Comparison of ENCODE assay signal across 21 cellular contexts in the genomic region with DNA sequence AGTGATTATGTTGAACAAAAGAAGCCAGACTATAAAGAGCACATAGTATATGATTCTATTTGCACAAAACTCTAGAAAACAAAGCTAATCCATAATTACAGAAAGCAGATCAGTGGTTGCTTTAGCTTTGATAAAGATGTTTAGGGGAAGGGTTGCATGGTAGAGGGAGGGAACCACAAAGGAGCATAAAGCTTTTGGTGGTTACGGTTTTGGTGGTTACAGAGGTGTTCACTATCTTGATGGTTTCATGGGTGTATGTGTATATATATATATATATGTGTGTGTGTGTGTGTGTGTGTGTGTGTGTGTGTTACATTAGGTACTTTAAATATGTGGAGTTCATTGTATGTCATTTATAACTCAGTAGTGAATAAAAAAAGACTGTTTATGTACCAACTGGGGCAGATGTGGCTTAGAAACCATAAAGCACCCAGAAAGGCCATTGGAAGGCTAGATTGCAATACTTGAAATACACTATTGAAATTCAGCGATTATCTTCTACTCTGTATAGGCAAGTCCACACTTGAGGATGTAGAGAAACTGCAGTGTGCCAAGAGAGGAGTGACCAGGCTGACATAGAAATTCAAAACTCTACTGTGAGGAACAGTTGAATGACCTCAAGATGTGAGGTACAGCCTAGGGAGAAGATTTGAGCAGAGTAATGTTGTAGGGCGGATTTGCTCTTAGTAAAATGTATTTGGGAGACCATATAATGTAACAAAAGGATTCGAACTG.
DNase-seq lines count a peak whose midpoint lies in the region; ATAC-seq, FAIRE-seq and TF ChIP-seq lines count a peak whose summit lies in the region.
"Had no signal": no experiment of that assay in that cellular context is flagged by ENCODE, and none has a peak within 500 bp of the region (broad histone marks: within the 10 kb centered on the region; RNA-seq: fewer than 3 reads in every experiment).

No MANE protein-coding gene starts in this region.

- H4K8ac ChIP-seq in IMR-90 (ENCODE audit: low read depth in 2 of 2, low read length in 2 of 2) = 0 out of 4 replicates have a peak overlapping the region, but pooled peaks of 1 of the 2 experiments have one; percentile 38

- peak overlapping the region; percentile 80 for H3K4ac ChIP-seq in IMR-90 (ENCODE audit: low read depth, low read length)

- H3K14ac ChIP-seq in IMR-90 (replicated peaks; ENCODE audit: low read depth, low read length) = peak overlapping the region; percentile 70; the same call in 1 of the 2 replicates

- dilution Hi-C loops in IMR-90 (cut with HindIII; ENCODE audit: low sequenced_read_pairs, unreplicated experiment) = no loop called here
- dilution Hi-C loops in keratinocyte (cut with MboI; ENCODE audit: extremely low pct_ligation_motif_present, low sequenced_read_pairs) = no loop called here

- peak overlapping the region; percentile 79 for H2BK5ac ChIP-seq in IMR-90 (ENCODE audit: low read depth, low read length, poor library complexity, severe bottlenecking)

- no peak overlapping the region for H3K4me3 Mint-ChIP-seq in activated T-helper 2 cell treated with anti-CD3 and anti-CD28 coated beads, Interferon-gamma antibody, Interleukin-2, Interleukin-4, amounts not matched to agents 10 μg/mL and 5 μg/mL and 100 μg/mL, durations not matched to agents 14 hours and 24 hours and 36 hours (ENCODE audit: low read depth)
- H3K4me3 Mint-ChIP-seq: endodermal cell had no signal

- H2AK9ac ChIP-seq in IMR-90 (replicated peaks; ENCODE audit: low read depth, low read length, poor library complexity) = no peak overlapping the region

- H2AK5ac ChIP-seq in IMR-90 (ENCODE audit: low read depth, low read length) = 0 out of 2 replicates have a peak overlapping the region, but pooled peaks have one; percentile 33

- no peaks in the 10 kb centered on the region for H3K27me3 Mint-ChIP-seq in activated T-helper 2 cell treated with anti-CD3 and anti-CD28 coated beads, Interferon-gamma antibody, Interleukin-2, Interleukin-4, amounts not matched to agents 10 μg/mL and 5 μg/mL and 100 μg/mL, durations not matched to agents 14 hours and 24 hours and 36 hours (ENCODE audit: low read depth)

- H4K5ac ChIP-seq in IMR-90 (ENCODE audit: low read depth, low read length) = no peak overlapping the region; the same call in 1 of the 2 replicates

- H3K23ac ChIP-seq in IMR-90 (ENCODE audit: low read depth, low read length) = peak overlapping the region; percentile 80; the same call in 1 of the 2 replicates

- peaks cover 8% of the 10 kb centered on the region for H3K4me1 ChIP-seq in IMR-90 (ENCODE audit: control insufficient read depth, insufficient read depth, low read length)
- H3K4me1 ChIP-seq in keratinocyte (ENCODE audit: control insufficient read depth, extremely low read depth, insufficient read depth, low read length) = peaks cover 55% of the 10 kb centered on the region

- H3K4me1 Mint-ChIP-seq in activated T-helper 2 cell treated with anti-CD3 and anti-CD28 coated beads, Interferon-gamma antibody, Interleukin-2, Interleukin-4, amounts not matched to agents 10 μg/mL and 5 μg/mL and 100 μg/mL, durations not matched to agents 14 hours and 24 hours and 36 hours (ENCODE audit: low read depth) = peaks cover 82% of the 10 kb centered on the region

- H3K4me2 ChIP-seq in IMR-90 (ENCODE audit: low read depth, low read length) (no peak overlapping the region), keratinocyte (ENCODE audit: control insufficient read depth, extremely low read depth, insufficient read depth, low read depth, low read length) (no peak overlapping the region)

- H2BK20ac ChIP-seq in IMR-90 (ENCODE audit: low read depth, low read length) = no peak overlapping the region

- POLR2A ChIA-PET in IMR-90 (lab: Charles Lee; ENCODE audit: unreplicated experiment) = no interaction called here

- H3K79me2 ChIP-seq in keratinocyte (ENCODE audit: control insufficient read depth, insufficient read depth, low read length) = peaks cover 51% of the 10 kb centered on the region

- in situ Hi-C loops in IMR-90 (cut with MboI; ENCODE audit: low sequenced_read_pairs) = no loop called here

- H3K27me3 ChIP-seq in IMR-90 (ENCODE audit: control insufficient read depth, insufficient read depth, low read length) (no peaks in the 10 kb centered on the region), keratinocyte (ENCODE audit: control insufficient read depth, extremely low read depth, insufficient read depth, low read length) (no peaks in the 10 kb centered on the region)
- H3K27me3 ChIP-seq: BLaER1 treated with 17β-estradiol and CSF1 and Interleukin-3, amounts not matched to agents 10 nM and 100 nM; left lung had no signal

- H3K18ac ChIP-seq in IMR-90 (ENCODE audit: low read depth, low read length) = no peak overlapping the region

- H3K9me3 Mint-ChIP-seq in activated T-helper 2 cell treated with anti-CD3 and anti-CD28 coated beads, Interferon-gamma antibody, Interleukin-2, Interleukin-4, amounts not matched to agents 10 μg/mL and 5 μg/mL and 100 μg/mL, durations not matched to agents 14 hours and 24 hours and 36 hours = peaks cover 7% of the 10 kb centered on the region
- H3K9me3 Mint-ChIP-seq: endodermal cell had no signal

- H4K20me1 ChIP-seq in IMR-90 (ENCODE audit: insufficient read depth, low read length) (peaks cover 9% of the 10 kb centered on the region; the same call in 1 of the 2 replicates), keratinocyte (ENCODE audit: control insufficient read depth, extremely low read depth, insufficient read depth, low read length) (no peaks in the 10 kb centered on the region)

- H3K27ac Mint-ChIP-seq in activated T-helper 2 cell treated with anti-CD3 and anti-CD28 coated beads, Interferon-gamma antibody, Interleukin-2, Interleukin-4, amounts not matched to agents 10 μg/mL and 5 μg/mL and 100 μg/mL, durations not matched to agents 14 hours and 24 hours and 36 hours = peak overlapping the region; percentile 32
- H3K27ac Mint-ChIP-seq: endodermal cell had no signal

- peak; percentile 50 to 51 for ATAC-seq in activated CD4-positive, CD25-positive, alpha-beta regulatory T cell treated with anti-CD3 and anti-CD28 coated beads, Interleukin-2, amount 50 U/mL, for 24 hours
- no peak for ATAC-seq in IMR-90 (ENCODE audit: low read depth)
- ATAC-seq: left lung, Panc1, SK-N-SH treated with all-trans-retinoic acid at 6 μM for 48 hours had no signal

- H3K9me3 ChIP-seq in IMR-90 (ENCODE audit: control insufficient read depth, insufficient read depth, low read length) = no peaks in the 10 kb centered on the region
- H3K9me3 ChIP-seq in keratinocyte (ENCODE audit: control insufficient read depth, low read depth, low read length) = no peaks in the 10 kb centered on the region
- H3K9me3 ChIP-seq: left lung had no signal

- TF ChIP-seq POLR2A in IMR-90 (IDR thresholded peaks at IDR 0.05; ENCODE audit: low read depth, low read length) = no peak

- H3K9me1 ChIP-seq in IMR-90 (ENCODE audit: insufficient read depth, low read length) (peaks cover 7% of the 10 kb centered on the region), keratinocyte (ENCODE audit: control insufficient read depth, extremely low read depth, insufficient read depth, low read length) (no peaks in the 10 kb centered on the region)

- H3K9ac ChIP-seq in IMR-90 (ENCODE audit: low read depth, low read length) (no peak overlapping the region), keratinocyte (ENCODE audit: control insufficient read depth, extremely low read depth, insufficient read depth, low read length) (no peak overlapping the region)
- H3K9ac ChIP-seq: BLaER1 treated with 17β-estradiol and CSF1 and Interleukin-3, amounts not matched to agents 10 nM and 100 nM; parathyroid adenoma had no signal

- peak; percentile 48 for FAIRE-seq in keratinocyte (lab: Jason Lieb, UNC)
- FAIRE-seq: small intestine had no signal

- H2BK120ac ChIP-seq in IMR-90 (ENCODE audit: low read depth, low read length) = peak overlapping the region; percentile 14; the same call in 1 of the 2 replicates

- no peak for DNase-seq in activated CD4-positive, CD25-positive, alpha-beta regulatory T cell treated with anti-CD3 and anti-CD28 coated beads, Interleukin-2, amount 50 U/mL, for 72 hours
- no peak for DNase-seq in IMR-90
- peak; percentile 27 for DNase-seq in activated T-helper 2 cell treated with anti-CD3 and anti-CD28 coated beads, Interferon-gamma antibody, Interleukin-2, Interleukin-4, amounts not matched to agents 10 μg/mL and 5 μg/mL and 100 μg/mL, durations not matched to agents 14 hours and 24 hours and 36 hours (ENCODE audit: low spot score)
- DNase-seq in keratinocyte (ENCODE audit: low read depth, low spot score) = no peak
- no peak for DNase-seq in COLO668 (lab: John Stamatoyannopoulos, UW; ENCODE audit: unreplicated experiment)
- no peak for DNase-seq in cardiac septum (ENCODE audit: low spot score)
- DNase-seq in D341Med (ENCODE audit: low spot score) = no peak
- DNase-seq: caudate nucleus, endodermal cell, foreskin melanocyte, KBM-7, left lung, NCI-H2081 treated with DMSO at 0.1 percent for 48 hours, NCI-H524 treated with DMSO at 0.1 percent for 48 hours, small intestine had no signal

- CTCF ChIA-PET in IMR-90 (lab: Yijun Ruan, JAX) = interaction anchor here (0.6 kb wide), 2 partner anchors 48 to 96 kb away, joined by 4 read pairs; no protein-coding TSS in a partner anchor

- H3K4me3 ChIP-seq in IMR-90 (ENCODE audit: insufficient read depth, low read depth, low read length) (no peak overlapping the region), keratinocyte (ENCODE audit: control insufficient read depth in 2 of 3, extremely low read depth in 1 of 3, insufficient read depth in 2 of 3, low read depth in 1 of 3, low read length in 3 of 3) (no peak overlapping the region)
- H3K4me3 ChIP-seq: BLaER1 treated with 17β-estradiol and CSF1 and Interleukin-3, amounts not matched to agents 10 nM and 100 nM; left lung had no signal

- H2BK15ac ChIP-seq in IMR-90 (ENCODE audit: low read depth, low read length) = no peak overlapping the region

- TF ChIP-seq CTCF in IMR-90 (conservative IDR thresholded peaks at IDR 0.05; ENCODE audit: low read depth, low read length) (no peak), keratinocyte (optimal IDR thresholded peaks at IDR 0.05 in 1 of 3, IDR thresholded peaks at IDR 0.05 in 1 of 3, conservative IDR thresholded peaks at IDR 0.05 in 1 of 3; ENCODE audit: extremely low read depth in 1 of 3, insufficient read depth in 2 of 3, low read length in 3 of 3) (no peak)

- H4K91ac ChIP-seq in IMR-90 (ENCODE audit: insufficient read depth, low read depth, low read length) = peak overlapping the region; percentile 26

- peaks cover 23 to 54% of the 10 kb centered on the region in 2 experiments for H3K79me1 ChIP-seq in IMR-90 (ENCODE audit: low read depth in 1 of 2, low read length in 2 of 2)

- H3K27ac ChIP-seq in IMR-90 (ENCODE audit: insufficient read depth, low read length) (no peak overlapping the region), keratinocyte (ENCODE audit: control insufficient read depth, insufficient read depth, low read length) (peak overlapping the region; percentile 98)
- H3K27ac ChIP-seq: 22Rv1, parathyroid adenoma had no signal

- no peak overlapping the region for H3K56ac ChIP-seq in IMR-90 (ENCODE audit: extremely low read depth, insufficient read depth, low read length)

- no peak for TF ChIP-seq RAD21 in IMR-90 (IDR thresholded peaks at IDR 0.05; ENCODE audit: low read length)

- intact Hi-C loops in IMR-90 (cut with micrococcal nuclease) = loop anchor here (10.0 kb wide), 1 partner anchor 848 kb away; the partner anchor contains the start of genes FBXO36 and TRIP12
- intact Hi-C loops in activated T-helper 2 cell treated with anti-CD3 and anti-CD28 coated beads, Interferon-gamma antibody, Interleukin-2, Interleukin-4, amounts not matched to agents 10 μg/mL and 5 μg/mL and 100 μg/mL, durations not matched to agents 14 hours and 24 hours and 36 hours (cut with micrococcal nuclease) = loop anchor here (2.0 to 5.0 kb wide), 2 partner anchors 14 to 36 kb away; no protein-coding TSS in a partner anchor
- intact Hi-C loops in cardiac septum (cut with DNase I) = no loop called here

- H3K36me3 ChIP-seq in IMR-90 (ENCODE audit: control insufficient read depth, insufficient read depth, low read length) = peaks cover 6% of the 10 kb centered on the region; the same call in 1 of the 2 replicates
- peaks cover 0 to 10% of the 10 kb centered on the region in 2 experiments for H3K36me3 ChIP-seq in keratinocyte (ENCODE audit: control insufficient read depth in 2 of 2, extremely low read depth in 1 of 2, insufficient read depth in 2 of 2, low read length in 2 of 2)
- H3K36me3 ChIP-seq: left lung had no signal

- no CpG with 5 or more reads among the region's 4 CpGs for WGBS in IMR-90 (ENCODE audit: extremely low coverage in 2 of 2, insufficient read length in 1 of 2), 2 experiments

- no TSS peak for BruUV-seq in IMR-90 (replicated peaks; lab: Mats Ljungman, UMichigan)

- H2AFZ ChIP-seq in IMR-90 (replicated peaks; ENCODE audit: low read length, poor library complexity) (no peak overlapping the region), keratinocyte (ENCODE audit: control insufficient read depth, low read length) (no peak overlapping the region)
- H2AFZ ChIP-seq: parathyroid adenoma had no signal

- H3K36me3 Mint-ChIP-seq in activated T-helper 2 cell treated with anti-CD3 and anti-CD28 coated beads, Interferon-gamma antibody, Interleukin-2, Interleukin-4, amounts not matched to agents 10 μg/mL and 5 μg/mL and 100 μg/mL, durations not matched to agents 14 hours and 24 hours and 36 hours (ENCODE audit: low read depth) = peaks cover 90% of the 10 kb centered on the region
